Comparison of ENCODE assay signal across 14 cellular contexts in the genomic region with DNA sequence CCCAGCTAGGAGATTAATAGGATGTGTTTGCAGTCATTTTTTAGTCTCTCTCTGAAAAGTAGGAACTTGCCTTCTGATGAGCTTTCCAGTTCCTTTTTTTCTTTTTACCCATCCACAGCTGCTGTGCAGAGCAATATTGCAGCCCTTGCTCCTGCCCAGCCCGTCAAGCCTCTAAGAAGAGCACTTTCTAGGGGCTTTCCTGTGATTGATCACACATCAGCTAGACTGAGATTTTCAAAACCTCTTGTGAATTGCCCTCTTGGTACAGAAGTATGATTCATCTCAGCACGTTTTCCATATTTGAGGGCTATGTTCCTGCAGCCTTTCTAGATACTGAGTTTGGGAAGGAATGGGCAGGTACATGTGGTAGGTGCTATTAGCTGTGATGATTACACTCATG.
DNase-seq lines count a peak whose midpoint lies in the region; ATAC-seq, FAIRE-seq and TF ChIP-seq lines count a peak whose summit lies in the region.
"Had no signal": no experiment of that assay in that cellular context is flagged by ENCODE, and none has a peak within 500 bp of the region (broad histone marks: within the 10 kb centered on the region; RNA-seq: fewer than 3 reads in every experiment).

No MANE protein-coding gene starts in this region.

- H3K36me3 ChIP-seq in WERI-Rb-1: no peaks in the 10 kb centered on the region
- H3K36me3 ChIP-seq: right atrium auricular region had no signal

- peak; percentile 76 for FAIRE-seq in GM12891 (lab: Jason Lieb, UNC)
- FAIRE-seq: keratinocyte had no signal

- TF ChIP-seq CTCF in GM20000 (IDR thresholded peaks at IDR 0.05; ENCODE audit: extremely low read depth, missing control alignments) (no peak), WERI-Rb-1 (IDR thresholded peaks at IDR 0.05; ENCODE audit: low read depth, low read length) (no peak)

- DNase-seq in GM12891 (ENCODE audit: insufficient read length, low spot score) (no peak), GM20000 (ENCODE audit: low spot score) (peak; percentile 55), RPMI8226 (peak; percentile 23), SW480 (ENCODE audit: low spot score) (no peak), DMS 273 (lab: John Stamatoyannopoulos, UW; ENCODE audit: unreplicated experiment) (no peak), WERI-Rb-1 (no peak), HuH-7 (ENCODE audit: low spot score) (no peak)
- DNase-seq: GOT3; NCI-H1417; stimulated activated CD8-positive, alpha-beta memory T cell treated with anti-CD3 and anti-CD28 coated beads, Interleukin-4, amount 100 ng/mL, for 48 hours had no signal

- no peaks in the 10 kb centered on the region for H3K9me3 ChIP-seq in WERI-Rb-1 (ENCODE audit: severe bottlenecking)
- H3K9me3 ChIP-seq: right atrium auricular region had no signal

- no peak overlapping the region for H3K4me3 ChIP-seq in WERI-Rb-1 (ENCODE audit: low read depth, low read length)
- H3K4me3 ChIP-seq: right atrium auricular region had no signal

- TF ChIP-seq POLR2A in GM12891 (IDR thresholded peaks at IDR 0.05; ENCODE audit: low read depth, low read length): no peak

- no peaks in the 10 kb centered on the region for H3K27me3 ChIP-seq in WERI-Rb-1 (ENCODE audit: insufficient read depth, low read depth, severe bottlenecking)
- H3K27me3 ChIP-seq: right atrium auricular region had no signal

- H3K27ac ChIP-seq in WERI-Rb-1: no peak overlapping the region
- H3K27ac ChIP-seq: right atrium auricular region had no signal

- peak; percentile 88 for ATAC-seq in HG03066 (IDR thresholded peaks at IDR 0.05; ENCODE audit: low read depth, unreplicated experiment)
- ATAC-seq: SK-N-SH treated with all-trans-retinoic acid at 6 μM for 48 hours had no signal

TF ChIP-seq in GM12891, 5 proteins besides CTCF, POLR2A, EP300 and RAD21:
- no peak for TF ChIP-seq POLR2AphosphoS5 (IDR thresholded peaks at IDR 0.05; ENCODE audit: low read depth, low read length)
- TF ChIP-seq SPI1 (IDR thresholded peaks at IDR 0.05; ENCODE audit: low read depth, low read length): peak; percentile 92

Comparison
In these comparisons a context has a peak if more than half of its experiments do, and no peak if none do; other contexts are left out.
1. DNase-seq: peak in GM20000 (single experiment) and RPMI8226 (single experiment); none in GM12891 (single experiment), SW480 (single experiment), DMS 273 (single experiment), WERI-Rb-1 (single experiment) and HuH-7 (single experiment).